33 cellular contexts compared by ENCODE assay signal in genomic region chr6:99813565-99813964, GRCh38.
DNase-seq lines count a peak whose midpoint lies in the region; ATAC-seq, FAIRE-seq and TF ChIP-seq lines count a peak whose summit lies in the region.
"Had no signal": no experiment of that assay in that cellular context is flagged by ENCODE, and none has a peak within 500 bp of the region (broad histone marks: within the 10 kb centered on the region; RNA-seq: fewer than 3 reads in every experiment).

No MANE protein-coding gene starts in this region.

- no peak for TF ChIP-seq RAD21 in HepG2 (CRISPR knock-in tag; IDR thresholded peaks at IDR 0.05)

- H2BK120ac ChIP-seq in trophoblast cell (ENCODE audit: insufficient read depth, low read length, poor library complexity) = no peak overlapping the region

- H2BK12ac ChIP-seq in trophoblast cell (ENCODE audit: low read length) = no peak overlapping the region

- TF ChIP-seq POLR2A in HepG2 (IDR thresholded peaks at IDR 0.05; ENCODE audit: insufficient read depth in 1 of 2, low read depth in 2 of 2, low read length in 2 of 2) = no peak
- TF ChIP-seq POLR2A in right lobe of liver (IDR thresholded peaks at IDR 0.05) = no peak

- H3K9me3 Mint-ChIP-seq in activated CD8-positive, alpha-beta memory T cell treated with anti-CD3 and anti-CD28 coated beads, Interleukin-2, amount 10 ng/mL, durations not matched to agents 7 days and 5 days (ENCODE audit: low read depth) = no peaks in the 10 kb centered on the region
- H3K9me3 Mint-ChIP-seq: CD4-positive, alpha-beta T cell; CD8-positive, alpha-beta T cell had no signal

- ATAC-seq in HepG2 = no peak
- ATAC-seq in right lobe of liver = no peak
- ATAC-seq in activated CD8-positive, alpha-beta memory T cell treated with anti-CD3 and anti-CD28 coated beads, Interleukin-2, amount 10 ng/mL, durations not matched to agents 7 days and 5 days = no peak
- ATAC-seq: A549; CD8-positive, alpha-beta T cell had no signal

- no peak for TF ChIP-seq CTCF in HepG2 (CRISPR knock-in tag; IDR thresholded peaks at IDR 0.05)
- no peak for TF ChIP-seq CTCF in right lobe of liver (IDR thresholded peaks at IDR 0.05)

- no peak overlapping the region for H3K27ac Mint-ChIP-seq in activated CD8-positive, alpha-beta memory T cell treated with anti-CD3 and anti-CD28 coated beads, Interleukin-2, amount 10 ng/mL, durations not matched to agents 7 days and 5 days
- H3K27ac Mint-ChIP-seq: B cell; CD14-positive monocyte; CD4-positive, alpha-beta memory T cell; CD4-positive, alpha-beta T cell; CD4-positive, CD25-positive, alpha-beta regulatory T cell; CD8-positive, alpha-beta memory T cell; CD8-positive, alpha-beta T cell had no signal

- no peak overlapping the region for H3K9ac ChIP-seq in HepG2 (ENCODE audit: insufficient read depth, low read depth, low read length)
- no peak overlapping the region for H3K9ac ChIP-seq in trophoblast cell (ENCODE audit: low read length)
- H3K9ac ChIP-seq: BLaER1; BLaER1 treated with 17β-estradiol and CSF1 and Interleukin-3, amounts not matched to agents 10 nM and 100 nM had no signal

- no peak overlapping the region for H3K14ac ChIP-seq in trophoblast cell (ENCODE audit: low read length)

- H3K4me3 Mint-ChIP-seq in activated CD8-positive, alpha-beta memory T cell treated with anti-CD3 and anti-CD28 coated beads, Interleukin-2, amount 10 ng/mL, durations not matched to agents 7 days and 5 days = no peak overlapping the region
- H3K4me3 Mint-ChIP-seq: B cell; CD14-positive monocyte; CD4-positive, alpha-beta memory T cell; CD4-positive, alpha-beta T cell; CD4-positive, CD25-positive, alpha-beta regulatory T cell; CD8-positive, alpha-beta memory T cell; CD8-positive, alpha-beta T cell had no signal

- no peak overlapping the region for H2AK5ac ChIP-seq in trophoblast cell (ENCODE audit: low read length)

- CTCF ChIA-PET in HepG2 (lab: Yijun Ruan, JAX; ENCODE audit: low intra/inter-chr PET ratio, low total read pairs) = no interaction called here
- CTCF ChIA-PET in activated CD8-positive, alpha-beta memory T cell treated with anti-CD3 and anti-CD28 coated beads, Interleukin-2, amount 10 ng/mL, durations not matched to agents 7 days and 5 days (lab: Charles Lee) = no interaction called here

- H4K91ac ChIP-seq in trophoblast cell (ENCODE audit: low read depth, low read length) = no peak overlapping the region

- H3K4ac ChIP-seq in trophoblast cell (ENCODE audit: low read depth, low read length) = no peak overlapping the region

- intact Hi-C loops in HepG2 (cut with micrococcal nuclease; ENCODE audit: unreplicated experiment) = no loop called here
- intact Hi-C loops in right lobe of liver (cut with DNase I) = no loop called here

- FAIRE-seq in HepG2 (lab: Jason Lieb, UNC) = no peak
- FAIRE-seq: A204.1, A549, D721Med had no signal

- H2AFZ ChIP-seq in HepG2 (ENCODE audit: low read length) (no peak overlapping the region), trophoblast cell (ENCODE audit: insufficient read depth, low read length, poor library complexity) (no peak overlapping the region)

- H3K27ac ChIP-seq in HepG2 (ENCODE audit: extremely low read length, insufficient read depth, low read length) (no peak overlapping the region), right lobe of liver (no peak overlapping the region), trophoblast cell (ENCODE audit: low read depth, low read length) (no peak overlapping the region)
- H3K27ac ChIP-seq: 22Rv1; A549; BLaER1; BLaER1 treated with 17β-estradiol and CSF1 and Interleukin-3, amounts not matched to agents 10 nM and 100 nM; C4-2B had no signal

- H3K79me1 ChIP-seq in trophoblast cell (ENCODE audit: low read length) = peaks cover 4% of the 10 kb centered on the region

- H3K9me3 ChIP-seq in HepG2 (ENCODE audit: low read length) = no peaks in the 10 kb centered on the region
- H3K9me3 ChIP-seq in right lobe of liver = no peaks in the 10 kb centered on the region
- H3K9me3 ChIP-seq in trophoblast cell (ENCODE audit: insufficient read depth, low read depth, low read length) = no peaks in the 10 kb centered on the region
- H3K9me3 ChIP-seq: A549; BE2C; BLaER1; BLaER1 treated with 17β-estradiol and CSF1 and Interleukin-3, amounts not matched to agents 10 nM and 100 nM; Caco-2 had no signal

- BruUV-seq in HepG2 (replicated peaks; lab: Mats Ljungman, UMichigan) = no TSS peak

- no peaks in the 10 kb centered on the region for H3K4me1 Mint-ChIP-seq in activated CD8-positive, alpha-beta memory T cell treated with anti-CD3 and anti-CD28 coated beads, Interleukin-2, amount 10 ng/mL, durations not matched to agents 7 days and 5 days
- H3K4me1 Mint-ChIP-seq: B cell; CD14-positive monocyte; CD4-positive, CD25-positive, alpha-beta regulatory T cell; CD8-positive, alpha-beta memory T cell had no signal

- 0% methylated on average over 1 of the region's 1 CpG for WGBS in HepG2 (ENCODE audit: low lambda C conversion rate)
- 0% methylated on average over 1 of the region's 1 CpG for WGBS in right lobe of liver (ENCODE audit: insufficient coverage, low coverage, low lambda C conversion rate, missing lambda C conversion rate)
- WGBS in trophoblast cell (ENCODE audit: extremely low coverage, insufficient coverage, insufficient read length) = no CpG with 5 or more reads among the region's 1 CpG

- H4K8ac ChIP-seq in trophoblast cell (ENCODE audit: low read depth, low read length) = no peak overlapping the region

- H3K27me3 ChIP-seq in HepG2 (ENCODE audit: control insufficient read depth in 1 of 2, insufficient read depth in 2 of 2, low read length in 2 of 2) = no peaks in the 10 kb centered on the region
- no peaks in the 10 kb centered on the region for H3K27me3 ChIP-seq in right lobe of liver
- no peaks in the 10 kb centered on the region for H3K27me3 ChIP-seq in trophoblast cell (ENCODE audit: insufficient read depth, low read length)
- H3K27me3 ChIP-seq: BLaER1; BLaER1 treated with 17β-estradiol and CSF1 and Interleukin-3, amounts not matched to agents 10 nM and 100 nM had no signal

- no peaks in the 10 kb centered on the region for H4K20me1 ChIP-seq in HepG2 (ENCODE audit: insufficient read depth, low read length)
- H4K20me1 ChIP-seq: BLaER1; BLaER1 treated with 17β-estradiol and CSF1 and Interleukin-3, amounts not matched to agents 10 nM and 100 nM had no signal

- DNase-seq in HepG2 (ENCODE audit: low spot score) (no peak), right lobe of liver (no peak), trophoblast cell (peak; percentile 75 to 94)
- DNase-seq in activated CD8-positive, alpha-beta memory T cell treated with anti-CD3 and anti-CD28 coated beads, Interleukin-2, amount 10 ng/mL, durations not matched to agents 7 days and 5 days = no peak
- DNase-seq: 8988T; ACHN; AML-193; BE2C; C1 segment of cervical spinal cord; Caco-2; Calu3; CD4-positive, alpha-beta memory T cell; CD4-positive, alpha-beta T cell; CD4-positive, CD25-positive, alpha-beta regulatory T cell; CD8-positive, alpha-beta memory T cell; CD8-positive, alpha-beta T cell; COR-L47; DMS 273 treated with DMSO at 0.1 percent for 48 hours; DMS153; DMS53; DMS79; DMS79 treated with DMSO at 0.1 percent for 48 hours; DND-41; EL had no signal

- H3K23ac ChIP-seq in trophoblast cell (ENCODE audit: low read length) = no peak overlapping the region

- POLR2A ChIA-PET in HepG2 (lab: Yijun Ruan, JAX) = no interaction called here

- no peak for TF ChIP-seq EP300 in HepG2 (IDR thresholded peaks at IDR 0.05; ENCODE audit: low read depth in 2 of 2, low read length in 2 of 2)
- no peak for TF ChIP-seq EP300 in HepG2 (CRISPR knock-in tag; IDR thresholded peaks at IDR 0.05; ENCODE audit: borderline replicate concordance)

- no peaks in the 10 kb centered on the region for H3K79me2 ChIP-seq in HepG2 (ENCODE audit: insufficient read depth, low read length)
- no peaks in the 10 kb centered on the region for H3K79me2 ChIP-seq in trophoblast cell (ENCODE audit: control insufficient read depth, insufficient read depth, low read length, poor library complexity)

- H3K36me3 Mint-ChIP-seq in activated CD8-positive, alpha-beta memory T cell treated with anti-CD3 and anti-CD28 coated beads, Interleukin-2, amount 10 ng/mL, durations not matched to agents 7 days and 5 days = no peaks in the 10 kb centered on the region
- H3K36me3 Mint-ChIP-seq: CD14-positive monocyte; CD4-positive, alpha-beta memory T cell; CD4-positive, CD25-positive, alpha-beta regulatory T cell; CD8-positive, alpha-beta memory T cell; CD8-positive, alpha-beta T cell had no signal

- peaks cover 31% of the 10 kb centered on the region for H3K27me3 Mint-ChIP-seq in activated CD8-positive, alpha-beta memory T cell treated with anti-CD3 and anti-CD28 coated beads, Interleukin-2, amount 10 ng/mL, durations not matched to agents 7 days and 5 days

- no peak overlapping the region for H3K4me3 ChIP-seq in HepG2 (replicated peaks in 1 of 3; ENCODE audit: insufficient read depth in 1 of 3, low read depth in 2 of 3, low read length in 3 of 3)
- H3K4me3 ChIP-seq in right lobe of liver = no peak overlapping the region
- H3K4me3 ChIP-seq in trophoblast cell (ENCODE audit: low read depth, low read length) = no peak overlapping the region
- H3K4me3 ChIP-seq: A549; BLaER1; BLaER1 treated with 17β-estradiol and CSF1 and Interleukin-3, amounts not matched to agents 10 nM and 100 nM had no signal

- in situ Hi-C loops in HepG2 (cut with HindIII; ENCODE audit: extremely low pct_ligation_motif_present, low pct_unique_long_range_greater_than_20kb) = loop anchor here (25.0 kb wide), 1 partner anchor 476 kb away; the partner anchor contains the start of gene FAXC

- H3K4me2 ChIP-seq in HepG2 (ENCODE audit: low read depth, low read length) (no peak overlapping the region), trophoblast cell (ENCODE audit: low read length) (no peak overlapping the region)
- H3K4me2 ChIP-seq: A549; BLaER1; BLaER1 treated with 17β-estradiol and CSF1 and Interleukin-3, amounts not matched to agents 10 nM and 100 nM had no signal

- H3K36me3 ChIP-seq in HepG2 (replicated peaks in 1 of 2; ENCODE audit: control insufficient read depth in 1 of 2, insufficient read depth in 2 of 2, low read length in 2 of 2) (no peaks in the 10 kb centered on the region), right lobe of liver (no peaks in the 10 kb centered on the region), trophoblast cell (ENCODE audit: control insufficient read depth in 1 of 2, insufficient read depth in 2 of 2, low read length in 2 of 2) (no peaks in the 10 kb centered on the region)
- H3K36me3 ChIP-seq: BE2C; BLaER1; BLaER1 treated with 17β-estradiol and CSF1 and Interleukin-3, amounts not matched to agents 10 nM and 100 nM had no signal

- no peak overlapping the region for H2BK5ac ChIP-seq in trophoblast cell (ENCODE audit: low read depth, low read length, poor library complexity)

- H3K18ac ChIP-seq in trophoblast cell (ENCODE audit: low read length) = no peak overlapping the region

- H3K4me1 ChIP-seq in HepG2 (ENCODE audit: insufficient read depth, low read length) (peaks cover 7% of the 10 kb centered on the region), right lobe of liver (no peaks in the 10 kb centered on the region), trophoblast cell (ENCODE audit: control insufficient read depth in 1 of 2, insufficient read depth in 2 of 2, low read length in 2 of 2) (peaks cover 0 to 5% of the 10 kb centered on the region in 2 experiments)
- H3K4me1 ChIP-seq: A549, BE2C, BLaER1 had no signal

- H4K12ac ChIP-seq in trophoblast cell (ENCODE audit: low read depth, low read length) = no peak overlapping the region

TF ChIP-seq in HepG2, 621 proteins besides CTCF, POLR2A, EP300 and RAD21 (continues in another document):
- TF ChIP-seq ZNF12 (CRISPR knock-in tag; IDR thresholded peaks at IDR 0.05) = peak; percentile 74; the same call in 1 of the 2 replicates

Comparison
In these comparisons a context has a peak if more than half of its experiments do, and no peak if none do; other contexts are left out.
1. DNase-seq: peak in trophoblast cell (2 of 2); none in HepG2 (single experiment), right lobe of liver (0 of 3) and activated CD8-positive, alpha-beta memory T cell treated with anti-CD3 and anti-CD28 coated beads, Interleukin-2, amount 10 ng/mL, durations not matched to agents 7 days and 5 days (single experiment).